ENCODE assay signal across 1 cellular context in genomic region chrX:9867214-9867613, GRCh38.
TF ChIP-seq lines count a peak whose summit lies in the region.

No MANE protein-coding gene starts in this region.

TF ChIP-seq in HCT116, 20 proteins besides CTCF, POLR2A, EP300 and RAD21 (continued from another document):
- TF ChIP-seq REST (IDR thresholded peaks at IDR 0.05; ENCODE audit: low read depth) (no peak), SP1 (IDR thresholded peaks at IDR 0.05; ENCODE audit: low read depth) (no peak), CBX3 (IDR thresholded peaks at IDR 0.05; ENCODE audit: low read depth) (no peak)
TF ChIP-seq in HCT116: peak in this region for 0.
